33 cellular contexts compared by ENCODE assay signal in the genomic region with DNA sequence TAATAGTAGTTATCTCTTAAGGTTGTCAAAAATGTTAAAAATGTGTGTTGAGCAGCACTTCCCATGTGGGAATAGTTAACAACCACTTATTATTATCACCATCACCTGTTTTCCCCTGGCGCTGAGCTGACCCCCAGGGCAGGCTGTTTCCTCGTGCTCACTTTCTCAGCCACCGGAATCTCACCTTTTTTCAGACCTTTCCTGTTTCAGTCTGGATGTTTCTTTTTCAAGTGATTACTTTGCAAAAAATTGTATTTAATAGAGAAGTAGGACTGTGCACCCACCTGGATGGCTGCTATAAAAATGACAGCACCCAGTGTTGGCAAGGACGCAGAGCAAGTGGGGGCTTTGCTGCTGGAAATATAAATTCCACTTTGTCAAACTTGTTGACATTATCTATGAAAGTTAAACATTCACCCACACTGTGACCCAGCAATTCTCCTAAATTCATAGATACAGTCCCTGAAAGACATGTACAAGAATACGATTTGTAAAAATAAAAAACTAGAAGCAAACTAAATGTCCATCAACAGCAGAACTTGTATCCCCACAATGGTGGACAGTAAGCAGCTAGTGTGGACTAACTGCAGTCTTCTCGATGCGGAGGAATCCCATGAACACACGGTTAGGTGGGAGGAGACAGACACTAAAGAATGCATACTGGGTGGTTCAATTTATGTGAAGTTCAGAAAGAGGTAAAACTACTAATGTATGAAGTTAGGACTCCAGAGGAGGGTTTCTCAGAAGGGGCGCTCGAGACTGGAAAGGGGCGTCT.
A peak's percentile ranks its signal among the peaks of the same experiment; 100 is the strongest.
DNase-seq lines count a peak whose midpoint lies in the region; ATAC-seq, FAIRE-seq and TF ChIP-seq lines count a peak whose summit lies in the region.
"Had no signal": no experiment of that assay in that cellular context is flagged by ENCODE, and none has a peak within 500 bp of the region (broad histone marks: within the 10 kb centered on the region; RNA-seq: fewer than 3 reads in every experiment).

No MANE protein-coding gene starts in this region.

- no peak for FAIRE-seq in kidney (lab: Jason Lieb, UNC)

- H3K27ac ChIP-seq in kidney (ENCODE audit: low read depth in 2 of 2, low read length in 2 of 2) (peak overlapping the region in 1 of 2 donors; percentile 17), RWPE1 (no peak overlapping the region)
- H3K27ac ChIP-seq: BLaER1 treated with 17β-estradiol and CSF1 and Interleukin-3, amounts not matched to agents 10 nM and 100 nM; SJCRH30; tibial nerve had no signal

- intact Hi-C loops in kidney (cut with DNase I), result no loop called here

- DNase-seq in amniotic epithelial cell (ENCODE audit: low read depth), result peak; percentile 30
- no peak for DNase-seq in kidney
- no peak for DNase-seq in type B pancreatic cell (ENCODE audit: extremely low spot score, unreplicated experiment)
- DNase-seq in RWPE1 (ENCODE audit: low spot score), result no peak
- DNase-seq in effector CD8-positive, alpha-beta T cell (lab: John Stamatoyannopoulos, UW), result no peak
- DNase-seq: activated CD4-positive, alpha-beta T cell treated with anti-CD3 and anti-CD28 coated beads, Interleukin-2, amount 10 ng/mL, durations not matched to agents 24 days and 14 days; activated gamma-delta T cell treated with Interleukin-2 at 50 U/mL for 16 hours; activated naive CD8-positive, alpha-beta T cell treated with anti-CD3 and anti-CD28 coated beads, Interleukin-2, amount 10 ng/mL, durations not matched to agents 7 days and 5 days; activated T-cell treated with anti-CD3 and anti-CD28 coated beads, Interleukin-2, amount 50 U/mL, for 1 hour; caudate nucleus; COR-L47; cortex of kidney; effector memory CD8-positive, alpha-beta T cell; erythroblast; HCEC 1CT; KG1; MG63; NCI-H1436; NCI-H2081 treated with DMSO at 0.1 percent for 48 hours; NCI-H345; NCI-H774; posterior cingulate gyrus; SJCRH30; stimulated activated CD4-positive, alpha-beta T cell treated with anti-CD3 and anti-CD28 coated beads, Interleukin-12 subunit alpha, Interleukin-12 subunit beta, amount 100 ng/mL, for 4 hours; stimulated activated CD4-positive, alpha-beta T cell treated with anti-CD3 and anti-CD28 coated beads, Interleukin-4, amount 100 ng/mL, for 24 hours; T-cell had no signal

- peaks cover 38% of the 10 kb centered on the region for H3K4me1 Mint-ChIP-seq in nephron
- peaks cover 56% of the 10 kb centered on the region for H3K4me1 Mint-ChIP-seq in type B pancreatic cell (ENCODE audit: unreplicated experiment)
- H3K4me1 Mint-ChIP-seq: activated CD4-positive, alpha-beta T cell treated with anti-CD3 and anti-CD28 coated beads, Interleukin-2, amount 10 ng/mL, durations not matched to agents 24 days and 14 days; activated naive CD8-positive, alpha-beta T cell treated with anti-CD3 and anti-CD28 coated beads, Interleukin-2, amount 10 ng/mL, durations not matched to agents 7 days and 5 days had no signal

- H3K27me3 Mint-ChIP-seq in nephron (ENCODE audit: low read depth), result peaks cover 19% of the 10 kb centered on the region
- H3K27me3 Mint-ChIP-seq in type B pancreatic cell, result no peaks in the 10 kb centered on the region

- no peak for ATAC-seq in HG02852 (IDR thresholded peaks at IDR 0.05; ENCODE audit: unreplicated experiment)
- ATAC-seq: effector memory CD8-positive, alpha-beta T cell; sciatic nerve; T-cell; WTC11 had no signal

- H3K36me3 Mint-ChIP-seq in nephron (ENCODE audit: low read depth) (no peaks in the 10 kb centered on the region), type B pancreatic cell (no peaks in the 10 kb centered on the region)
- H3K36me3 Mint-ChIP-seq: activated naive CD8-positive, alpha-beta T cell treated with anti-CD3 and anti-CD28 coated beads, Interleukin-2, amount 10 ng/mL, durations not matched to agents 7 days and 5 days; T-cell; WTC11 had no signal

- H3K9ac ChIP-seq in kidney (ENCODE audit: low read length in 2 of 2), result no peak overlapping the region
- H3K9ac ChIP-seq: BLaER1 treated with 17β-estradiol and CSF1 and Interleukin-3, amounts not matched to agents 10 nM and 100 nM had no signal

- H3K4me3 Mint-ChIP-seq in nephron (no peak overlapping the region), type B pancreatic cell (peak overlapping the region; percentile 5)
- H3K4me3 Mint-ChIP-seq: activated CD4-positive, alpha-beta T cell treated with anti-CD3 and anti-CD28 coated beads, Interleukin-2, amount 10 ng/mL, durations not matched to agents 24 days and 14 days; activated naive CD8-positive, alpha-beta T cell treated with anti-CD3 and anti-CD28 coated beads, Interleukin-2, amount 10 ng/mL, durations not matched to agents 7 days and 5 days; effector memory CD8-positive, alpha-beta T cell; neural crest cell; T-cell; WTC11 had no signal

- peak overlapping the region; percentile 17 to 45 for H3K4me3 ChIP-seq in kidney (ENCODE audit: low read length in 2 of 2)
- H3K4me3 ChIP-seq: BLaER1 treated with 17β-estradiol and CSF1 and Interleukin-3, amounts not matched to agents 10 nM and 100 nM; MG63; SJCRH30; tibial nerve had no signal

- H3K36me3 ChIP-seq in kidney (ENCODE audit: control insufficient read depth in 1 of 2, insufficient read depth in 2 of 2, low read length in 2 of 2), result no peaks in the 10 kb centered on the region
- H3K36me3 ChIP-seq: BLaER1 treated with 17β-estradiol and CSF1 and Interleukin-3, amounts not matched to agents 10 nM and 100 nM; MG63; SJCRH30; tibial nerve had no signal

- CTCF ChIA-PET in RWPE1 (lab: Yijun Ruan, JAX), result no interaction called here

- POLR2A ChIA-PET in RWPE1 (lab: Yijun Ruan, JAX; ENCODE audit: low non-redundant PET), result no interaction called here

- TF ChIP-seq CTCF in kidney (IDR thresholded peaks at IDR 0.05; ENCODE audit: borderline replicate concordance, extremely low read depth, insufficient read depth) (no peak), nephron (IDR thresholded peaks at IDR 0.05; ENCODE audit: unreplicated experiment in 3 of 3) (no peak), type B pancreatic cell (conservative IDR thresholded peaks at IDR 0.05) (no peak), RWPE1 (conservative IDR thresholded peaks at IDR 0.05; ENCODE audit: low read depth) (no peak)

- H3K4me1 ChIP-seq in kidney (ENCODE audit: control insufficient read depth in 1 of 2, insufficient read depth in 1 of 2, low read depth in 1 of 2, low read length in 2 of 2), result peaks cover 9 to 11% of the 10 kb centered on the region in 2 donors
- H3K4me1 ChIP-seq: SJCRH30 had no signal

- H3K9me3 Mint-ChIP-seq in nephron (no peaks in the 10 kb centered on the region), type B pancreatic cell (no peaks in the 10 kb centered on the region)
- H3K9me3 Mint-ChIP-seq: activated CD4-positive, alpha-beta T cell treated with anti-CD3 and anti-CD28 coated beads, Interleukin-2, amount 10 ng/mL, durations not matched to agents 24 days and 14 days; activated naive CD8-positive, alpha-beta T cell treated with anti-CD3 and anti-CD28 coated beads, Interleukin-2, amount 10 ng/mL, durations not matched to agents 7 days and 5 days; effector memory CD8-positive, alpha-beta T cell; neural crest cell; T-cell; WTC11 had no signal

- H3K27ac Mint-ChIP-seq in nephron (peak overlapping the region; percentile 39 to 89 (median 79)), type B pancreatic cell (peak overlapping the region; percentile 48)
- H3K27ac Mint-ChIP-seq: activated CD4-positive, alpha-beta T cell treated with anti-CD3 and anti-CD28 coated beads, Interleukin-2, amount 10 ng/mL, durations not matched to agents 24 days and 14 days; activated naive CD8-positive, alpha-beta T cell treated with anti-CD3 and anti-CD28 coated beads, Interleukin-2, amount 10 ng/mL, durations not matched to agents 7 days and 5 days; effector memory CD8-positive, alpha-beta T cell; T-cell; WTC11 had no signal

- H3K9me3 ChIP-seq in kidney (ENCODE audit: control insufficient read depth in 1 of 2, low read length in 2 of 2), result no peaks in the 10 kb centered on the region
- H3K9me3 ChIP-seq: BLaER1 treated with 17β-estradiol and CSF1 and Interleukin-3, amounts not matched to agents 10 nM and 100 nM; MG63; SJCRH30; tibial nerve had no signal
